In the genomic region with DNA sequence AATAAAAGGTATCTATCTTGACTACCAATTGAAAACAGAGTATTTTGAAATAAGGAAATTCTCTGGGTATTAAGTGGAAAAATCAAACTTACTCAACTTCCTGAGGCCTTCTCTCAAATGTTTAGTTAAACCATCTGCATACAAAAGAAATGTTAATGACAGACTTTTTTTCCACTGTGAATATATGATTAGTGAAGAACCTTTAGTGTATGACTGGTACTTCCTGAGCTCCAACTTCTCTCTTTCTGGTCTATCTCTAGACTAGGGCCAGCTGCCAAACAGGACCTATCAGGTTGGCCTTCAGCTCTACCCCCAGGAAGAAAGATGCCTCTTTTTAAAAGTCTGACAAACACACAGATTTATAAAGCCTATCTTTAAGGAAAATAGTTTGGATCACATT, we compare ENCODE assay signal across 14 cellular contexts.
DNase-seq lines count a peak whose midpoint lies in the region; ATAC-seq, FAIRE-seq and TF ChIP-seq lines count a peak whose summit lies in the region.
"Had no signal": no experiment of that assay in that cellular context is flagged by ENCODE, and none has a peak within 500 bp of the region (broad histone marks: within the 10 kb centered on the region; RNA-seq: fewer than 3 reads in every experiment).

No MANE protein-coding gene starts in this region.

- no peak for TF ChIP-seq CTCF in activated CD8-positive, alpha-beta T cell treated with anti-CD3 and anti-CD28 coated beads for 36 hours (IDR thresholded peaks at IDR 0.05)
- TF ChIP-seq CTCF in SK-N-SH (IDR thresholded peaks at IDR 0.05) (no peak), endothelial cell of umbilical vein (IDR thresholded peaks at IDR 0.05; ENCODE audit: extremely low read depth in 1 of 2, insufficient read depth in 1 of 2, low read depth in 1 of 2, low read length in 2 of 2) (no peak)

- H3K79me2 ChIP-seq in SK-N-SH (ENCODE audit: insufficient read depth): peaks cover 16% of the 10 kb centered on the region; the same call in 1 of the 2 replicates
- peaks cover 4% of the 10 kb centered on the region for H3K79me2 ChIP-seq in endothelial cell of umbilical vein (ENCODE audit: control insufficient read depth, insufficient read depth, low read length)

- TF ChIP-seq POLR2A in endothelial cell of umbilical vein (IDR thresholded peaks at IDR 0.05; ENCODE audit: low read depth, low read length): peak; percentile 35

- dilution Hi-C loops in endothelial cell of umbilical vein (cut with MboI; ENCODE audit: extremely low pct_ligation_motif_present, low sequenced_read_pairs): no loop called here

- BruUV-seq in endothelial cell of umbilical vein (replicated peaks; lab: Mats Ljungman, UMichigan): no TSS peak

- CTCF ChIA-PET in activated CD8-positive, alpha-beta T cell treated with anti-CD3 and anti-CD28 coated beads for 36 hours (lab: Charles Lee): interaction anchor here (0.7 to 1.3 kb wide), 3 partner anchors 23 to 346 kb away, joined by 3 to 5 read pairs (median 4); no protein-coding TSS in a partner anchor
- CTCF ChIA-PET in activated CD8-positive, alpha-beta T cell treated with anti-CD3 and anti-CD28 coated beads, Interleukin-2, amount 10 ng/mL, durations not matched to agents 7 days and 5 days (lab: Charles Lee): interaction anchor here (1.3 to 2.4 kb wide), 2 partner anchors 20 to 347 kb away, joined by 3 to 7 read pairs; no protein-coding TSS in a partner anchor
- CTCF ChIA-PET in SK-N-SH (lab: Yijun Ruan, JAX) (interaction anchor here (0.7 to 2.4 kb wide), 3 partner anchors 10 to 346 kb away, joined by 3 to 12 read pairs (median 4); no protein-coding TSS in a partner anchor), endothelial cell of umbilical vein (lab: Charles Lee) (interaction anchor here (0.6 to 1.6 kb wide), 5 partner anchors 13 to 347 kb away, joined by 3 to 6 read pairs (median 3); no protein-coding TSS in a partner anchor)
- CTCF ChIA-PET in activated CD8-positive, alpha-beta memory T cell treated with anti-CD3 and anti-CD28 coated beads, Interleukin-2, amount 10 ng/mL, durations not matched to agents 7 days and 5 days (lab: Charles Lee): interaction anchor here (0.6 to 1.7 kb wide), 3 partner anchors 22 to 347 kb away, joined by 3 to 6 read pairs (median 4); no protein-coding TSS in a partner anchor

- no peaks in the 10 kb centered on the region for H3K9me1 ChIP-seq in endothelial cell of umbilical vein (replicated peaks; ENCODE audit: control insufficient read depth, extremely low read depth, insufficient read depth, low read length)

- peak overlapping the region; percentile 12 to 70; a peak in 2 of 4 replicates for H3K27ac ChIP-seq in SK-N-SH (ENCODE audit: low read depth in 2 of 2, low read length in 1 of 2)
- peak overlapping the region; percentile 54 for H3K27ac ChIP-seq in endothelial cell of umbilical vein (ENCODE audit: insufficient read depth, low read depth, low read length)
- H3K27ac ChIP-seq: transverse colon had no signal

- no peaks in the 10 kb centered on the region for H3K27me3 ChIP-seq in SK-N-SH (ENCODE audit: insufficient read depth)
- H3K27me3 ChIP-seq in endothelial cell of umbilical vein (ENCODE audit: control insufficient read depth in 2 of 2, insufficient read depth in 2 of 2, low read length in 2 of 2): no peaks in the 10 kb centered on the region
- H3K27me3 ChIP-seq: transverse colon had no signal

- no peak overlapping the region for H3K9ac ChIP-seq in SK-N-SH
- H3K9ac ChIP-seq in endothelial cell of umbilical vein (replicated peaks; ENCODE audit: extremely low read depth, insufficient read depth, low read length): no peak overlapping the region

- H3K4me1 ChIP-seq in SK-N-SH (ENCODE audit: control insufficient read depth in 1 of 2, insufficient read depth in 2 of 2, low read depth in 1 of 2, low read length in 1 of 2) (peaks cover 3 to 41% of the 10 kb centered on the region in 2 experiments; a peak in 3 of 4 replicates), endothelial cell of umbilical vein (ENCODE audit: control insufficient read depth, extremely low read depth, insufficient read depth, low read length) (peaks cover 29% of the 10 kb centered on the region)
- H3K4me1 ChIP-seq: transverse colon had no signal

- POLR2A ChIA-PET in activated CD8-positive, alpha-beta T cell treated with anti-CD3 and anti-CD28 coated beads for 36 hours (lab: Charles Lee): interaction anchor here (0.6 kb wide), 1 partner anchor 157 kb away, joined by 3 read pairs; no protein-coding TSS in a partner anchor
- POLR2A ChIA-PET in activated CD8-positive, alpha-beta T cell treated with anti-CD3 and anti-CD28 coated beads, Interleukin-2, amount 10 ng/mL, durations not matched to agents 7 days and 5 days (lab: Charles Lee): no interaction called here
- POLR2A ChIA-PET in SK-N-SH (lab: Yijun Ruan, JAX) (no interaction called here), endothelial cell of umbilical vein (lab: Charles Lee) (interaction anchor here (0.6 to 1.5 kb wide), 2 partner anchors 12 to 301 kb away, joined by 4 to 6 read pairs; a partner anchor contains a TSS)

- H3K27ac Mint-ChIP-seq in activated CD8-positive, alpha-beta T cell treated with anti-CD3 and anti-CD28 coated beads for 36 hours: peak overlapping the region; percentile 86
- H3K27ac Mint-ChIP-seq in activated CD8-positive, alpha-beta T cell treated with anti-CD3 and anti-CD28 coated beads, Interleukin-2, amount 10 ng/mL, durations not matched to agents 7 days and 5 days: no peak overlapping the region
- peak overlapping the region; percentile 85 to 94 for H3K27ac Mint-ChIP-seq in stimulated activated naive CD8-positive, alpha-beta T cell treated with anti-CD3 and anti-CD28 coated beads, Interleukin-15, amount 100 ng/mL, for 72 hours
- H3K27ac Mint-ChIP-seq in activated CD8-positive, alpha-beta memory T cell treated with anti-CD3 and anti-CD28 coated beads, Interleukin-2, amount 10 ng/mL, durations not matched to agents 7 days and 5 days: no peak overlapping the region

- ATAC-seq in activated CD8-positive, alpha-beta T cell treated with anti-CD3 and anti-CD28 coated beads for 36 hours: peak; percentile 77
- no peak for ATAC-seq in activated CD8-positive, alpha-beta T cell treated with anti-CD3 and anti-CD28 coated beads, Interleukin-2, amount 10 ng/mL, durations not matched to agents 7 days and 5 days
- peak; percentile 71 for ATAC-seq in stimulated activated naive CD8-positive, alpha-beta T cell treated with anti-CD3 and anti-CD28 coated beads, Interleukin-15, amount 100 ng/mL, for 72 hours
- no peak for ATAC-seq in activated CD8-positive, alpha-beta memory T cell treated with anti-CD3 and anti-CD28 coated beads, Interleukin-2, amount 10 ng/mL, durations not matched to agents 7 days and 5 days
- ATAC-seq: effector memory CD8-positive, alpha-beta T cell had no signal

- H3K27me3 Mint-ChIP-seq in activated CD8-positive, alpha-beta T cell treated with anti-CD3 and anti-CD28 coated beads for 36 hours: no peaks in the 10 kb centered on the region
- H3K27me3 Mint-ChIP-seq in activated CD8-positive, alpha-beta T cell treated with anti-CD3 and anti-CD28 coated beads, Interleukin-2, amount 10 ng/mL, durations not matched to agents 7 days and 5 days (ENCODE audit: low read depth): no peaks in the 10 kb centered on the region
- no peaks in the 10 kb centered on the region for H3K27me3 Mint-ChIP-seq in stimulated activated naive CD8-positive, alpha-beta T cell treated with anti-CD3 and anti-CD28 coated beads, Interleukin-15, amount 100 ng/mL, for 72 hours
- H3K27me3 Mint-ChIP-seq in activated CD8-positive, alpha-beta memory T cell treated with anti-CD3 and anti-CD28 coated beads, Interleukin-2, amount 10 ng/mL, durations not matched to agents 7 days and 5 days: no peaks in the 10 kb centered on the region
- H3K27me3 Mint-ChIP-seq: effector memory CD8-positive, alpha-beta T cell had no signal

- H3K36me3 ChIP-seq in SK-N-SH (replicated peaks in 1 of 2; ENCODE audit: control insufficient read depth in 1 of 2, insufficient read depth in 2 of 2, low read length in 1 of 2) (peaks cover 4 to 25% of the 10 kb centered on the region in 2 experiments), endothelial cell of umbilical vein (ENCODE audit: control insufficient read depth in 2 of 2, extremely low read depth in 1 of 2, insufficient read depth in 2 of 2, low read length in 2 of 2) (peaks cover 3 to 6% of the 10 kb centered on the region in 2 experiments)
- H3K36me3 ChIP-seq: transverse colon had no signal

- H3K9me3 ChIP-seq in SK-N-SH (no peaks in the 10 kb centered on the region), endothelial cell of umbilical vein (replicated peaks; ENCODE audit: control insufficient read depth, insufficient read depth, low read length) (no peaks in the 10 kb centered on the region)
- H3K9me3 ChIP-seq: transverse colon had no signal

- no peak for TF ChIP-seq EP300 in SK-N-SH (IDR thresholded peaks at IDR 0.05; ENCODE audit: borderline replicate concordance in 1 of 2, low read depth in 1 of 2, low read length in 1 of 2)

- H3K9me3 Mint-ChIP-seq in activated CD8-positive, alpha-beta T cell treated with anti-CD3 and anti-CD28 coated beads for 36 hours: no peaks in the 10 kb centered on the region
- no peaks in the 10 kb centered on the region for H3K9me3 Mint-ChIP-seq in activated CD8-positive, alpha-beta T cell treated with anti-CD3 and anti-CD28 coated beads, Interleukin-2, amount 10 ng/mL, durations not matched to agents 7 days and 5 days (ENCODE audit: insufficient read depth)
- no peaks in the 10 kb centered on the region for H3K9me3 Mint-ChIP-seq in stimulated activated naive CD8-positive, alpha-beta T cell treated with anti-CD3 and anti-CD28 coated beads, Interleukin-15, amount 100 ng/mL, for 72 hours
- no peaks in the 10 kb centered on the region for H3K9me3 Mint-ChIP-seq in activated CD8-positive, alpha-beta memory T cell treated with anti-CD3 and anti-CD28 coated beads, Interleukin-2, amount 10 ng/mL, durations not matched to agents 7 days and 5 days (ENCODE audit: low read depth)
- H3K9me3 Mint-ChIP-seq: effector memory CD8-positive, alpha-beta T cell; nephron progenitor cell had no signal

- peaks cover 21% of the 10 kb centered on the region for H3K36me3 Mint-ChIP-seq in activated CD8-positive, alpha-beta T cell treated with anti-CD3 and anti-CD28 coated beads for 36 hours (ENCODE audit: low read depth)
- peaks cover 37% of the 10 kb centered on the region for H3K36me3 Mint-ChIP-seq in activated CD8-positive, alpha-beta T cell treated with anti-CD3 and anti-CD28 coated beads, Interleukin-2, amount 10 ng/mL, durations not matched to agents 7 days and 5 days (ENCODE audit: low read depth)
- H3K36me3 Mint-ChIP-seq in activated CD8-positive, alpha-beta memory T cell treated with anti-CD3 and anti-CD28 coated beads, Interleukin-2, amount 10 ng/mL, durations not matched to agents 7 days and 5 days: peaks cover 1% of the 10 kb centered on the region

- H4K20me1 ChIP-seq in SK-N-SH (ENCODE audit: insufficient read depth): peaks cover 8% of the 10 kb centered on the region; the same call in 1 of the 2 replicates
- H4K20me1 ChIP-seq in endothelial cell of umbilical vein (replicated peaks; ENCODE audit: control insufficient read depth, extremely low read depth, insufficient read depth, low read length): no peaks in the 10 kb centered on the region

- H3K9me2 ChIP-seq in SK-N-SH: no peaks in the 10 kb centered on the region

- FAIRE-seq in endothelial cell of umbilical vein (lab: Jason Lieb, UNC) (peak; percentile 80), HTR-8/SVneo (lab: Jason Lieb, UNC) (no peak)

- H3K4me3 Mint-ChIP-seq in activated CD8-positive, alpha-beta T cell treated with anti-CD3 and anti-CD28 coated beads for 36 hours: no peak overlapping the region
- H3K4me3 Mint-ChIP-seq in activated CD8-positive, alpha-beta T cell treated with anti-CD3 and anti-CD28 coated beads, Interleukin-2, amount 10 ng/mL, durations not matched to agents 7 days and 5 days: no peak overlapping the region
- peak overlapping the region in 1 of 2 donors; percentile 17 for H3K4me3 Mint-ChIP-seq in stimulated activated naive CD8-positive, alpha-beta T cell treated with anti-CD3 and anti-CD28 coated beads, Interleukin-15, amount 100 ng/mL, for 72 hours
- no peak overlapping the region for H3K4me3 Mint-ChIP-seq in activated CD8-positive, alpha-beta memory T cell treated with anti-CD3 and anti-CD28 coated beads, Interleukin-2, amount 10 ng/mL, durations not matched to agents 7 days and 5 days
- H3K4me3 Mint-ChIP-seq: effector memory CD8-positive, alpha-beta T cell; nephron progenitor cell had no signal

- H3K4me3 ChIP-seq in SK-N-SH (ENCODE audit: low read depth in 2 of 2, low read length in 1 of 2) (no peak overlapping the region), endothelial cell of umbilical vein (replicated peaks in 1 of 3; ENCODE audit: insufficient read depth in 1 of 3, low read depth in 1 of 3, low read length in 3 of 3) (no peak overlapping the region)
- H3K4me3 ChIP-seq: transverse colon had no signal

- peaks cover 25% of the 10 kb centered on the region for H3K4me1 Mint-ChIP-seq in activated CD8-positive, alpha-beta T cell treated with anti-CD3 and anti-CD28 coated beads for 36 hours (ENCODE audit: low read depth)
- H3K4me1 Mint-ChIP-seq in activated CD8-positive, alpha-beta T cell treated with anti-CD3 and anti-CD28 coated beads, Interleukin-2, amount 10 ng/mL, durations not matched to agents 7 days and 5 days (ENCODE audit: low read depth): peaks cover 3% of the 10 kb centered on the region
- peaks cover 25% of the 10 kb centered on the region for H3K4me1 Mint-ChIP-seq in stimulated activated naive CD8-positive, alpha-beta T cell treated with anti-CD3 and anti-CD28 coated beads, Interleukin-15, amount 100 ng/mL, for 72 hours
- peaks cover 7% of the 10 kb centered on the region for H3K4me1 Mint-ChIP-seq in activated CD8-positive, alpha-beta memory T cell treated with anti-CD3 and anti-CD28 coated beads, Interleukin-2, amount 10 ng/mL, durations not matched to agents 7 days and 5 days
- H3K4me1 Mint-ChIP-seq: nephron progenitor cell had no signal

- no peak overlapping the region for H2AFZ ChIP-seq in SK-N-SH (ENCODE audit: low read depth)
- no peak overlapping the region for H2AFZ ChIP-seq in endothelial cell of umbilical vein (ENCODE audit: low read depth, low read length)

- TF ChIP-seq RAD21 in SK-N-SH (IDR thresholded peaks at IDR 0.05; ENCODE audit: low read length): no peak

- intact Hi-C loops in activated CD8-positive, alpha-beta T cell treated with anti-CD3 and anti-CD28 coated beads for 36 hours (cut with micrococcal nuclease): loop anchor here (10.0 kb wide), 1 partner anchor 345 kb away; no protein-coding TSS in a partner anchor
- intact Hi-C loops in endothelial cell of umbilical vein (cut with micrococcal nuclease): no loop called here

- no peak overlapping the region for H3K4me2 ChIP-seq in SK-N-SH
- peak overlapping the region; percentile 49 for H3K4me2 ChIP-seq in endothelial cell of umbilical vein (ENCODE audit: insufficient read depth, low read length)

- peaks cover 44% of the 10 kb centered on the region for H3F3A ChIP-seq in SK-N-SH (replicated peaks; ENCODE audit: insufficient read depth)

- no peak for DNase-seq in activated CD8-positive, alpha-beta T cell treated with anti-CD3 and anti-CD28 coated beads for 36 hours
- no peak for DNase-seq in activated CD8-positive, alpha-beta T cell treated with anti-CD3 and anti-CD28 coated beads, Interleukin-2, amount 10 ng/mL, durations not matched to agents 7 days and 5 days
- DNase-seq in SK-N-SH (no peak), endothelial cell of umbilical vein (ENCODE audit: low read depth, low spot score) (peak; percentile 87), medulla oblongata (ENCODE audit: extremely low spot score) (no peak), HTR-8/SVneo (ENCODE audit: insufficient read length, low spot score) (no peak)
- no peak for DNase-seq in stimulated activated naive CD8-positive, alpha-beta T cell treated with anti-CD3 and anti-CD28 coated beads, Interleukin-15, amount 100 ng/mL, for 72 hours
- DNase-seq in activated CD8-positive, alpha-beta memory T cell treated with anti-CD3 and anti-CD28 coated beads, Interleukin-2, amount 10 ng/mL, durations not matched to agents 7 days and 5 days: no peak
- DNase-seq: aorta; effector memory CD8-positive, alpha-beta T cell; glutamatergic neuron; NCI-H1694; nephron progenitor cell; transverse colon had no signal

Comparison
In these comparisons a context has a peak if more than half of its experiments do, and no peak if none do; other contexts are left out.
1. ATAC-seq: peak in activated CD8-positive, alpha-beta T cell treated with anti-CD3 and anti-CD28 coated beads for 36 hours (single experiment) and stimulated activated naive CD8-positive, alpha-beta T cell treated with anti-CD3 and anti-CD28 coated beads, Interleukin-15, amount 100 ng/mL, for 72 hours (single experiment); none in activated CD8-positive, alpha-beta T cell treated with anti-CD3 and anti-CD28 coated beads, Interleukin-2, amount 10 ng/mL, durations not matched to agents 7 days and 5 days (single experiment) and activated CD8-positive, alpha-beta memory T cell treated with anti-CD3 and anti-CD28 coated beads, Interleukin-2, amount 10 ng/mL, durations not matched to agents 7 days and 5 days (single experiment).
2. H3K27ac Mint-ChIP-seq: peak in activated CD8-positive, alpha-beta T cell treated with anti-CD3 and anti-CD28 coated beads for 36 hours (single experiment) and stimulated activated naive CD8-positive, alpha-beta T cell treated with anti-CD3 and anti-CD28 coated beads, Interleukin-15, amount 100 ng/mL, for 72 hours (2 of 2); none in activated CD8-positive, alpha-beta T cell treated with anti-CD3 and anti-CD28 coated beads, Interleukin-2, amount 10 ng/mL, durations not matched to agents 7 days and 5 days (single experiment) and activated CD8-positive, alpha-beta memory T cell treated with anti-CD3 and anti-CD28 coated beads, Interleukin-2, amount 10 ng/mL, durations not matched to agents 7 days and 5 days (single experiment).
3. POLR2A ChIA-PET loops: an anchor here in activated CD8-positive, alpha-beta T cell treated with anti-CD3 and anti-CD28 coated beads for 36 hours (0.6 kb wide) and endothelial cell of umbilical vein (0.6 to 1.5 kb wide); none called in activated CD8-positive, alpha-beta T cell treated with anti-CD3 and anti-CD28 coated beads, Interleukin-2, amount 10 ng/mL, durations not matched to agents 7 days and 5 days and SK-N-SH.